26 cellular contexts compared by ENCODE assay signal in the genomic region with DNA sequence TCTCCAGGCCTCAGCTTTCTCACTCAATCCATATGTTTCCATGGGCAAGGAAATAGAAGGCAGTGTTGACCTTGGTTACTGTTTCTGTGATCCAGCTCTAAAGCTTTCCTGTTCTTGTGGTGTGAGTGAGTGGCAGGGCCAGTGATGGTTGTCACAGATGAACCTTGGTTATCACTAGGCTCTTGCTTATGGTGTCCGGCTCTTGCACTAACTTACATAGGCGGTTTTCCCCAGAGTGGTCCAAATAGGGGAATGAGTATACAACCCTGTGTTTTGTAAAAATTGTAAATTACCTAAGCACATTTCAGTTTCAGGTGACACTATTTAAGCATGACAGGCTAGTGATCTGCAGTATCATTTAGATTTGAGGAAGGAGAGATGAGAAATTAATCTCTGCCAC. TPM values are rescaled to one million over a fixed set of nuclear protein-coding genes. Genes with fewer than 3 reads are reported as not detected.
DNase-seq lines count a peak whose midpoint lies in the region; ATAC-seq and TF ChIP-seq lines count a peak whose summit lies in the region.
"Had no signal": no experiment of that assay in that cellular context is flagged by ENCODE, and none has a peak within 500 bp of the region (broad histone marks: within the 10 kb centered on the region; RNA-seq: fewer than 3 reads in every experiment).

No MANE protein-coding gene starts in this region.

- H3K36me3 Mint-ChIP-seq in activated CD4-positive, alpha-beta memory T cell treated with anti-CD3 and anti-CD28 coated beads for 36 hours: peaks cover 31% of the 10 kb centered on the region
- peaks cover 54% of the 10 kb centered on the region for H3K36me3 Mint-ChIP-seq in activated CD4-positive, alpha-beta memory T cell treated with anti-CD3 and anti-CD28 coated beads, Interleukin-2, amount 10 ng/mL, durations not matched to agents 7 days and 5 days (ENCODE audit: low read depth)
- H3K36me3 Mint-ChIP-seq in T-helper 17 cell (ENCODE audit: low read depth): peaks cover 4% of the 10 kb centered on the region

- 70 to 79% methylated on average over 2 of the region's 2 CpGs for WGBS in heart right ventricle, 2 donors
- 76 to 97% (median 95%) methylated on average over 2 of the region's 2 CpGs for WGBS in psoas muscle, 3 donors

- CTCF ChIA-PET in activated CD4-positive, alpha-beta memory T cell treated with anti-CD3 and anti-CD28 coated beads for 36 hours (lab: Charles Lee): no interaction called here
- CTCF ChIA-PET in activated CD4-positive, alpha-beta memory T cell treated with anti-CD3 and anti-CD28 coated beads, Interleukin-2, amount 10 ng/mL, durations not matched to agents 7 days and 5 days (lab: Charles Lee): no interaction called here

- H3K36me3 ChIP-seq in heart right ventricle (peaks cover 0 to 87% (median 31%) of the 10 kb centered on the region in 9 donors), psoas muscle (ENCODE audit: insufficient read depth in 1 of 2, low read depth in 1 of 2) (peaks cover 21 to 70% of the 10 kb centered on the region in 2 donors)

- H3K27ac Mint-ChIP-seq in activated CD4-positive, alpha-beta memory T cell treated with anti-CD3 and anti-CD28 coated beads for 36 hours: peak overlapping the region; percentile 18
- H3K27ac Mint-ChIP-seq in activated CD4-positive, alpha-beta memory T cell treated with anti-CD3 and anti-CD28 coated beads, Interleukin-2, amount 10 ng/mL, durations not matched to agents 7 days and 5 days: no peak overlapping the region
- no peak overlapping the region for H3K27ac Mint-ChIP-seq in T-helper 17 cell

- H3K4me1 ChIP-seq in heart right ventricle (peaks cover 0 to 57% (median 12%) of the 10 kb centered on the region in 9 donors), psoas muscle (peaks cover 43% of the 10 kb centered on the region)
- H3K4me1 ChIP-seq: BE2C had no signal

- peak overlapping the region in 7 of 10 donors; percentile 15 to 68 (median 48) for H3K27ac ChIP-seq in heart right ventricle
- peak overlapping the region; percentile 89 for H3K27ac ChIP-seq in psoas muscle

- no peaks in the 10 kb centered on the region for H3K9me3 Mint-ChIP-seq in activated CD4-positive, alpha-beta memory T cell treated with anti-CD3 and anti-CD28 coated beads for 36 hours
- H3K9me3 Mint-ChIP-seq in activated CD4-positive, alpha-beta memory T cell treated with anti-CD3 and anti-CD28 coated beads, Interleukin-2, amount 10 ng/mL, durations not matched to agents 7 days and 5 days: no peaks in the 10 kb centered on the region
- H3K9me3 Mint-ChIP-seq: CD14-positive monocyte; CD8-positive, alpha-beta memory T cell had no signal

- H3K4me3 Mint-ChIP-seq in activated CD4-positive, alpha-beta memory T cell treated with anti-CD3 and anti-CD28 coated beads for 36 hours: no peak overlapping the region
- H3K4me3 Mint-ChIP-seq in activated CD4-positive, alpha-beta memory T cell treated with anti-CD3 and anti-CD28 coated beads, Interleukin-2, amount 10 ng/mL, durations not matched to agents 7 days and 5 days: no peak overlapping the region
- H3K4me3 Mint-ChIP-seq in T-helper 17 cell: peak overlapping the region; percentile 33
- H3K4me3 Mint-ChIP-seq: CD14-positive monocyte; CD8-positive, alpha-beta memory T cell had no signal

- peak; percentile 11 for DNase-seq in activated CD4-positive, alpha-beta memory T cell treated with anti-CD3 and anti-CD28 coated beads for 36 hours
- no peak for DNase-seq in activated CD4-positive, alpha-beta memory T cell treated with anti-CD3 and anti-CD28 coated beads, Interleukin-2, amount 10 ng/mL, durations not matched to agents 7 days and 5 days
- DNase-seq in T-helper 17 cell: no peak
- no peak for DNase-seq in heart right ventricle
- DNase-seq in psoas muscle: no peak
- DNase-seq in activated gamma-delta T cell treated with Interleukin-2 at 50 U/mL for 16 hours: no peak
- DNase-seq: 8988T; ACHN; BE2C; CD8-positive, alpha-beta memory T cell; DMS153; DND-41; Kasumi-1; NCI-H1092 treated with DMSO at 0.1 percent for 48 hours; NCI-H1436; NCI-H187; NCI-H2081 treated with DMSO at 0.1 percent for 48 hours; NCI-H2171; NCI-H226; NCI-H510A; NCI-H69; RPMI8226; SHP77 treated with DMSO at 0.1 percent for 48 hours had no signal

- no peaks in the 10 kb centered on the region for H3K9me3 ChIP-seq in T-helper 17 cell (ENCODE audit: control insufficient read depth, low read length, poor library complexity, severe bottlenecking)
- no peaks in the 10 kb centered on the region for H3K9me3 ChIP-seq in heart right ventricle
- H3K9me3 ChIP-seq in psoas muscle: no peaks in the 10 kb centered on the region
- H3K9me3 ChIP-seq: BE2C had no signal

- H3K27me3 ChIP-seq in heart right ventricle: no peaks in the 10 kb centered on the region
- H3K27me3 ChIP-seq in psoas muscle (ENCODE audit: insufficient read depth in 3 of 3, low read length in 2 of 3): no peaks in the 10 kb centered on the region
- H3K27me3 ChIP-seq: BE2C had no signal

- no peaks in the 10 kb centered on the region for H3K27me3 Mint-ChIP-seq in activated CD4-positive, alpha-beta memory T cell treated with anti-CD3 and anti-CD28 coated beads for 36 hours
- no peaks in the 10 kb centered on the region for H3K27me3 Mint-ChIP-seq in activated CD4-positive, alpha-beta memory T cell treated with anti-CD3 and anti-CD28 coated beads, Interleukin-2, amount 10 ng/mL, durations not matched to agents 7 days and 5 days
- no peaks in the 10 kb centered on the region for H3K27me3 Mint-ChIP-seq in T-helper 17 cell
- H3K27me3 Mint-ChIP-seq: CD8-positive, alpha-beta memory T cell had no signal

- peaks cover 35% of the 10 kb centered on the region for H3K4me1 Mint-ChIP-seq in activated CD4-positive, alpha-beta memory T cell treated with anti-CD3 and anti-CD28 coated beads for 36 hours (ENCODE audit: low read depth)
- H3K4me1 Mint-ChIP-seq in activated CD4-positive, alpha-beta memory T cell treated with anti-CD3 and anti-CD28 coated beads, Interleukin-2, amount 10 ng/mL, durations not matched to agents 7 days and 5 days: peaks cover 30% of the 10 kb centered on the region
- H3K4me1 Mint-ChIP-seq in T-helper 17 cell: peaks cover 10% of the 10 kb centered on the region

- TF ChIP-seq CTCF in heart right ventricle (IDR thresholded peaks at IDR 0.05) (no peak), psoas muscle (IDR thresholded peaks at IDR 0.05) (no peak)

- ATAC-seq in T-helper 17 cell (no peak), heart right ventricle (peak in 2 of 8 donors; percentile 36 to 38), psoas muscle (no peak), GM21528 (IDR thresholded peaks at IDR 0.05; ENCODE audit: low FRiP score, unreplicated experiment) (no peak)
- ATAC-seq: K562 had no signal

- H3K4me3 ChIP-seq in heart right ventricle (no peak overlapping the region), psoas muscle (no peak overlapping the region)
- H3K4me3 ChIP-seq: K562 had no signal

- POLR2A ChIA-PET in activated CD4-positive, alpha-beta memory T cell treated with anti-CD3 and anti-CD28 coated beads for 36 hours (lab: Charles Lee): no interaction called here
- POLR2A ChIA-PET in activated CD4-positive, alpha-beta memory T cell treated with anti-CD3 and anti-CD28 coated beads, Interleukin-2, amount 10 ng/mL, durations not matched to agents 7 days and 5 days (lab: Charles Lee): interaction anchor here (1.1 kb wide), 1 partner anchor 28 kb away, joined by 4 read pairs; no protein-coding TSS in a partner anchor

- intact Hi-C loops in activated CD4-positive, alpha-beta memory T cell treated with anti-CD3 and anti-CD28 coated beads for 36 hours (cut with micrococcal nuclease): no loop called here
- intact Hi-C loops in heart right ventricle (cut with DNase I): no loop called here
- intact Hi-C loops in psoas muscle (cut with DNase I): no loop called here

RNA-seq across cellular contexts. Expression of a gene that starts 6.8 kb away (rescaled TPM):
- 10 to 100 TPM; 17.5 to 18.3 TPM for total RNA-seq in activated CD4-positive, alpha-beta memory T cell treated with anti-CD3 and anti-CD28 coated beads for 36 hours
- total RNA-seq in activated CD4-positive, alpha-beta memory T cell treated with anti-CD3 and anti-CD28 coated beads, Interleukin-2, amount 10 ng/mL, durations not matched to agents 7 days and 5 days: 10 to 100 TPM; 24.5 to 28.2 TPM
- 10 to 100 TPM; 29.4 to 36.7 TPM for total RNA-seq in T-helper 17 cell
- 10 to 100 TPM; 25.1 to 34.4 (median 29.6) TPM for total RNA-seq in heart right ventricle
- polyA plus RNA-seq in heart right ventricle: 10 to 100 TPM in 1 of 2 donors, 1 to 10 TPM in 1; 9.2 to 23.2 TPM
- total RNA-seq in psoas muscle: 10 to 100 TPM; 18.7 to 26.5 (median 22.0) TPM
- polyA plus RNA-seq in psoas muscle: 10 to 100 TPM; 10.1 to 27.4 (median 10.3) TPM

RNA-seq across cellular contexts. Expression of a gene that starts 7.6 kb away (rescaled TPM):
- total RNA-seq in activated CD4-positive, alpha-beta memory T cell treated with anti-CD3 and anti-CD28 coated beads for 36 hours: 100 to 1,000 TPM; 299 TPM
- 100 to 1,000 TPM; 316 to 325 TPM for total RNA-seq in activated CD4-positive, alpha-beta memory T cell treated with anti-CD3 and anti-CD28 coated beads, Interleukin-2, amount 10 ng/mL, durations not matched to agents 7 days and 5 days
- 100 to 1,000 TPM; 351 to 393 TPM for total RNA-seq in T-helper 17 cell
- 100 to 1,000 TPM in 1 of 10 donors, 10 to 100 TPM in 9; 58.8 to 103 (median 76.3) TPM for total RNA-seq in heart right ventricle
- 100 to 1,000 TPM in 1 of 2 donors, 10 to 100 TPM in 1; 93.4 to 109 TPM for polyA plus RNA-seq in heart right ventricle
- total RNA-seq in psoas muscle: 100 to 1,000 TPM in 2 of 4 donors, 10 to 100 TPM in 2; 57.9 to 128 (median 90.6) TPM
- polyA plus RNA-seq in psoas muscle: 100 to 1,000 TPM in 2 of 3 donors, 10 to 100 TPM in 1; 81.9 to 135 (median 118) TPM

RNA-seq across cellular contexts. Expression of a gene that starts 18.1 kb away (rescaled TPM):
- total RNA-seq in activated CD4-positive, alpha-beta memory T cell treated with anti-CD3 and anti-CD28 coated beads for 36 hours: 10 to 100 TPM; 29.1 to 29.2 TPM
- 10 to 100 TPM; 43.0 to 48.0 TPM for total RNA-seq in activated CD4-positive, alpha-beta memory T cell treated with anti-CD3 and anti-CD28 coated beads, Interleukin-2, amount 10 ng/mL, durations not matched to agents 7 days and 5 days
- total RNA-seq in T-helper 17 cell (10 to 100 TPM; 35.1 to 36.2 TPM), heart right ventricle (10 to 100 TPM; 18.0 to 29.9 (median 24.7) TPM), psoas muscle (10 to 100 TPM; 19.0 to 27.0 (median 24.3) TPM)
- polyA plus RNA-seq in heart right ventricle (10 to 100 TPM; 24.5 to 41.8 TPM), psoas muscle (10 to 100 TPM; 30.8 to 54.0 (median 36.5) TPM)

RNA-seq across cellular contexts. Expression of a gene that starts 18.3 kb away (rescaled TPM):
- 10 to 100 TPM; 53.4 to 56.6 TPM for total RNA-seq in activated CD4-positive, alpha-beta memory T cell treated with anti-CD3 and anti-CD28 coated beads for 36 hours
- 10 to 100 TPM; 66.8 to 68.0 TPM for total RNA-seq in activated CD4-positive, alpha-beta memory T cell treated with anti-CD3 and anti-CD28 coated beads, Interleukin-2, amount 10 ng/mL, durations not matched to agents 7 days and 5 days
- total RNA-seq in T-helper 17 cell: 100 to 1,000 TPM; 124 to 137 TPM
- total RNA-seq in heart right ventricle: 10 to 100 TPM; 34.6 to 79.3 (median 43.2) TPM
- polyA plus RNA-seq in heart right ventricle: 10 to 100 TPM; 36.1 to 56.5 TPM
- 10 to 100 TPM; 30.8 to 61.9 (median 53.6) TPM for total RNA-seq in psoas muscle
- 10 to 100 TPM; 32.3 to 81.9 (median 51.6) TPM for polyA plus RNA-seq in psoas muscle

RNA-seq across cellular contexts. Expression of a gene that starts 34.0 kb away (rescaled TPM):
- 1 to 10 TPM; 7.5 to 8.0 TPM for total RNA-seq in activated CD4-positive, alpha-beta memory T cell treated with anti-CD3 and anti-CD28 coated beads for 36 hours
- total RNA-seq in activated CD4-positive, alpha-beta memory T cell treated with anti-CD3 and anti-CD28 coated beads, Interleukin-2, amount 10 ng/mL, durations not matched to agents 7 days and 5 days: 1 to 10 TPM; 7.5 to 8.5 TPM
- 1 to 10 TPM; 5.7 to 8.0 TPM for total RNA-seq in T-helper 17 cell
- 100 to 1,000 TPM; 298 to 586 (median 488) TPM for total RNA-seq in heart right ventricle
- 100 to 1,000 TPM; 121 to 199 TPM for polyA plus RNA-seq in heart right ventricle
- total RNA-seq in psoas muscle: 10 to 100 TPM; 40.8 to 75.1 (median 52.0) TPM
- polyA plus RNA-seq in psoas muscle: 10 to 100 TPM; 34.6 to 43.2 (median 37.6) TPM
